In the genomic region with DNA sequence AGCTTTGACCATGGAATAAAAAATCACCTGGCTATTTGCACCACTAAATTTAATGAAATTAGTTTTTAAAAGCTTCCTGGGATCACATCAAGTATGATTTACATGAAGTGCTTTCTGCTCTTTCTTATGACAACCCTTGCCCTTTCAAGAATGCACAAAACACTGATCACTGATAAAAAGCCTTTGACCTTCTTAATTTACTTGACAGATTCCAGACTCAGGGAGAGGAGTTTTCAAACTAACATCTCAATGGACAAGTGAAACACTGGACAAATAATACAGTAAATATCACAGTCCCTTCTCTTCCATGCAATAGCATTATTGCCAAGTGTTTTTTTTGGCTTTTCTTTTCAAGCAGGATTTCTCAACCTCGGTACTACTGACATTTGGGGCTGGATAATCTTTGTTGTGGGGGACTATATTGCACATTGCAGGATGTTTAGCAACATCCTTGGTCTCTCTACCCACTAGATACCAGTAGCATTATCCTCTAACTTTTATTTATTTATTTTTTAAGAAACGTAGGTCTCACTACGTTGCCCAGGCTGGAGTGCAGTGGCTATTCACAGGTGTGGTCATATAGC, we compare ENCODE assay signal across 18 cellular contexts.
DNase-seq lines count a peak whose midpoint lies in the region; ATAC-seq and TF ChIP-seq lines count a peak whose summit lies in the region.
"Had no signal": no experiment of that assay in that cellular context is flagged by ENCODE, and none has a peak within 500 bp of the region (broad histone marks: within the 10 kb centered on the region; RNA-seq: fewer than 3 reads in every experiment).

No MANE protein-coding gene starts in this region.

- in situ Hi-C loops in GM13977 (cut with MboI; ENCODE audit: low pct_unique_long_range_greater_than_20kb, low sequenced_read_pairs, unreplicated experiment) = no loop called here

- H3K27me3 ChIP-seq in Karpas-422 (ENCODE audit: low read length) (no peaks in the 10 kb centered on the region), heart left ventricle (no peaks in the 10 kb centered on the region)
- H3K27me3 ChIP-seq: vagina had no signal

- 66 to 72% (median 70%) methylated on average over 3 of the region's 3 CpGs for WGBS in heart left ventricle, 4 donors

- intact Hi-C loops in heart left ventricle (cut with DNase I) (loop anchor here in 2 of 10 donors (5.0 to 10.0 kb wide), 2 partner anchors 35 to 92 kb away; no protein-coding TSS in a partner anchor), sciatic nerve (cut with DNase I) (no loop called here)

- H3K36me3 ChIP-seq in Karpas-422 (ENCODE audit: insufficient read depth, low read length) (peaks cover 15% of the 10 kb centered on the region; the same call in 1 of the 2 replicates), heart left ventricle (peaks cover 0 to 15% (median 3%) of the 10 kb centered on the region in 9 donors)
- H3K36me3 ChIP-seq: vagina had no signal

- peaks cover 27% of the 10 kb centered on the region for H3K36me3 Mint-ChIP-seq in activated T-helper 17 cell treated with anti-CD3 and anti-CD28 coated beads, Interleukin-2, amount 50 U/mL, for 72 hours (ENCODE audit: low read depth)

- no peak for DNase-seq in Karpas-422
- no peak for DNase-seq in heart left ventricle
- no peak for DNase-seq in sciatic nerve (ENCODE audit: low spot score)
- no peak for DNase-seq in GM13977 (ENCODE audit: low spot score)
- DNase-seq in NCI-H1930 (lab: John Stamatoyannopoulos, UW) = no peak
- DNase-seq in SIG-M5 (lab: John Stamatoyannopoulos, UW) = no peak
- DNase-seq: activated CD8-positive, alpha-beta memory T cell treated with anti-CD3 and anti-CD28 coated beads, Interleukin-2, amount 50 U/mL, for 4 hours; activated gamma-delta T cell treated with Interleukin-2 at 50 U/mL for 16 hours; GF-D8; NCI-H1436; NCI-H2171 treated with DMSO at 0.1 percent for 48 hours; NCI-H774; PC-3; T1000 had no signal

- ATAC-seq in activated T-helper 17 cell treated with anti-CD3 and anti-CD28 coated beads, Interleukin-2, amount 50 U/mL, for 72 hours (replicated peaks) = no peak
- ATAC-seq in heart left ventricle (peak in 3 of 4 donors; percentile 18 to 65 (median 43)), sciatic nerve (peak; percentile 81)

- no peak overlapping the region for H3K4me3 ChIP-seq in Karpas-422 (ENCODE audit: low read length)
- no peak overlapping the region for H3K4me3 ChIP-seq in heart left ventricle
- H3K4me3 ChIP-seq: coronary artery, vagina had no signal

- no peak overlapping the region for H3K4me3 Mint-ChIP-seq in activated T-helper 17 cell treated with anti-CD3 and anti-CD28 coated beads, Interleukin-2, amount 50 U/mL, for 72 hours

- H3K4me1 ChIP-seq in Karpas-422 (ENCODE audit: low read length) = peaks cover 34% of the 10 kb centered on the region
- H3K4me1 ChIP-seq in heart left ventricle = peaks cover 0 to 21% (median 15%) of the 10 kb centered on the region in 12 donors

- H3K4me2 ChIP-seq in Karpas-422 (ENCODE audit: low read depth, low read length, poor library complexity, severe bottlenecking) = no peak overlapping the region

- H3K9ac ChIP-seq in Karpas-422 (ENCODE audit: low read length) = no peak overlapping the region
- H3K9ac ChIP-seq: parathyroid adenoma had no signal

- H3K27ac Mint-ChIP-seq in activated T-helper 17 cell treated with anti-CD3 and anti-CD28 coated beads, Interleukin-2, amount 50 U/mL, for 72 hours = peak overlapping the region; percentile 32

- H3K9me3 ChIP-seq in Karpas-422 (ENCODE audit: low read length) (no peaks in the 10 kb centered on the region), heart left ventricle (no peaks in the 10 kb centered on the region)
- H3K9me3 ChIP-seq: vagina had no signal

- peaks cover 67% of the 10 kb centered on the region for H3K79me2 ChIP-seq in Karpas-422 (ENCODE audit: low read length)
- H3K79me2 ChIP-seq: parathyroid adenoma had no signal

- no peaks in the 10 kb centered on the region for H3K9me2 ChIP-seq in Karpas-422 (replicated peaks; ENCODE audit: insufficient read depth, low read length)

- no peaks in the 10 kb centered on the region for H3K9me3 Mint-ChIP-seq in activated T-helper 17 cell treated with anti-CD3 and anti-CD28 coated beads, Interleukin-2, amount 50 U/mL, for 72 hours

- H3K27me3 Mint-ChIP-seq in activated T-helper 17 cell treated with anti-CD3 and anti-CD28 coated beads, Interleukin-2, amount 50 U/mL, for 72 hours = no peaks in the 10 kb centered on the region

- no peak overlapping the region for H2AFZ ChIP-seq in Karpas-422 (ENCODE audit: low read length)
- H2AFZ ChIP-seq: parathyroid adenoma had no signal

- H4K20me1 ChIP-seq in Karpas-422 (ENCODE audit: insufficient read depth, low read depth, low read length) = no peaks in the 10 kb centered on the region

- TF ChIP-seq CTCF in heart left ventricle (IDR thresholded peaks at IDR 0.05) (no peak), GM13977 (IDR thresholded peaks at IDR 0.05; ENCODE audit: extremely low read depth, insufficient read depth, missing control alignments) (no peak)

- no peak for TF ChIP-seq POLR2A in heart left ventricle (IDR thresholded peaks at IDR 0.05)

- no peaks in the 10 kb centered on the region for H3K4me1 Mint-ChIP-seq in activated T-helper 17 cell treated with anti-CD3 and anti-CD28 coated beads, Interleukin-2, amount 50 U/mL, for 72 hours

- peak overlapping the region; percentile 3; the same call in 1 of the 2 replicates for H3K27ac ChIP-seq in Karpas-422 (ENCODE audit: low read length)
- H3K27ac ChIP-seq in heart left ventricle = peak overlapping the region in 1 of 12 donors; percentile 15
- H3K27ac ChIP-seq: coronary artery, parathyroid adenoma, vagina had no signal
